10 cellular contexts compared by ENCODE assay signal in genomic region chr2:20421988-20422678, GRCh38. TPM values are rescaled to one million over a fixed set of nuclear protein-coding genes. Genes with fewer than 3 reads are reported as not detected.
DNase-seq lines count a peak whose midpoint lies in the region; ATAC-seq and TF ChIP-seq lines count a peak whose summit lies in the region.
"Had no signal": no experiment of that assay in that cellular context is flagged by ENCODE, and none has a peak within 500 bp of the region (broad histone marks: within the 10 kb centered on the region; RNA-seq: fewer than 3 reads in every experiment).

No MANE protein-coding gene starts in this region.

- H3K9me3 Mint-ChIP-seq in progenitor cell of endocrine pancreas (ENCODE audit: low read depth): no peaks in the 10 kb centered on the region
- no peaks in the 10 kb centered on the region for H3K9me3 Mint-ChIP-seq in effector memory CD8-positive, alpha-beta T cell
- H3K9me3 Mint-ChIP-seq: T-helper 2 cell treated with Interferon-gamma antibody and Interleukin-4, amounts not matched to agents 5 μg/mL and 100 μg/mL, for 36 hours had no signal

- no peak for TF ChIP-seq RAD21 in SK-N-SH (IDR thresholded peaks at IDR 0.05; ENCODE audit: low read length)

- no peaks in the 10 kb centered on the region for H4K20me1 ChIP-seq in SK-N-SH (ENCODE audit: insufficient read depth)

- intact Hi-C loops in head of caudate nucleus (cut with DNase I): no loop called here

- WGBS in SK-N-SH (ENCODE audit: low lambda C conversion rate): 61% methylated on average over 6 of the region's 11 CpGs

- TF ChIP-seq CTCF in SK-N-SH (IDR thresholded peaks at IDR 0.05): no peak
- no peak for TF ChIP-seq CTCF in progenitor cell of endocrine pancreas (IDR thresholded peaks at IDR 0.05; ENCODE audit: unreplicated experiment)

- CTCF ChIA-PET in SK-N-SH (lab: Yijun Ruan, JAX): interaction anchor here (0.7 to 18.3 kb wide), 18 partner anchors 11 to 410 kb away, joined by 3 to 243 read pairs (median 4); partner anchors contain the start of genes HS1BP3 and MATN3

- no peaks in the 10 kb centered on the region for H3K9me2 ChIP-seq in SK-N-SH

- no peak overlapping the region for H3K4me3 Mint-ChIP-seq in progenitor cell of endocrine pancreas (ENCODE audit: low read depth)
- H3K4me3 Mint-ChIP-seq in effector memory CD8-positive, alpha-beta T cell: no peak overlapping the region
- H3K4me3 Mint-ChIP-seq: T-helper 2 cell treated with Interferon-gamma antibody and Interleukin-4, amounts not matched to agents 5 μg/mL and 100 μg/mL, for 36 hours had no signal

- H3K36me3 Mint-ChIP-seq in progenitor cell of endocrine pancreas (ENCODE audit: insufficient read depth): no peaks in the 10 kb centered on the region
- H3K36me3 Mint-ChIP-seq in effector memory CD8-positive, alpha-beta T cell (ENCODE audit: insufficient read depth): no peaks in the 10 kb centered on the region

- peaks cover 13% of the 10 kb centered on the region for H3K27me3 Mint-ChIP-seq in progenitor cell of endocrine pancreas
- H3K27me3 Mint-ChIP-seq in effector memory CD8-positive, alpha-beta T cell: peaks cover under 1 to 7% of the 10 kb centered on the region in 2 donors

- peaks cover 2% of the 10 kb centered on the region for H3K4me1 Mint-ChIP-seq in progenitor cell of endocrine pancreas (ENCODE audit: low read depth)
- H3K4me1 Mint-ChIP-seq in effector memory CD8-positive, alpha-beta T cell (ENCODE audit: low read depth in 2 of 2): peaks cover 20 to 22% of the 10 kb centered on the region in 2 donors

- H3K4me1 ChIP-seq in SK-N-SH (ENCODE audit: control insufficient read depth in 1 of 2, insufficient read depth in 2 of 2, low read depth in 1 of 2, low read length in 1 of 2): peaks cover 25 to 32% of the 10 kb centered on the region in 2 experiments

- H3K9ac ChIP-seq in SK-N-SH: no peak overlapping the region

- H3K27me3 ChIP-seq in SK-N-SH (ENCODE audit: insufficient read depth): no peaks in the 10 kb centered on the region

- peak; percentile 57 for DNase-seq in Ammon's horn (ENCODE audit: low spot score)
- DNase-seq in SK-N-SH: no peak
- DNase-seq in head of caudate nucleus: peak in 24 of 42 donors; percentile 21 to 77 (median 53)
- peak; percentile 0 for DNase-seq in progenitor cell of endocrine pancreas (ENCODE audit: low spot score, unreplicated experiment)
- no peak for DNase-seq in NCI-H1417 (lab: John Stamatoyannopoulos, UW)
- DNase-seq in effector memory CD8-positive, alpha-beta T cell: no peak
- DNase-seq in central memory CD4-positive, alpha-beta T cell: no peak
- DNase-seq: small intestine had no signal

- no peak overlapping the region for H3K4me3 ChIP-seq in SK-N-SH (ENCODE audit: low read depth in 2 of 2, low read length in 1 of 2)

- H3K27ac ChIP-seq in SK-N-SH (ENCODE audit: low read depth in 2 of 2, low read length in 1 of 2): no peak overlapping the region

- H3K27ac Mint-ChIP-seq in progenitor cell of endocrine pancreas: no peak overlapping the region
- H3K27ac Mint-ChIP-seq in effector memory CD8-positive, alpha-beta T cell: peak overlapping the region in 1 of 2 donors; percentile 81
- H3K27ac Mint-ChIP-seq: T-helper 2 cell treated with Interferon-gamma antibody and Interleukin-4, amounts not matched to agents 5 μg/mL and 100 μg/mL, for 36 hours had no signal

- no peaks in the 10 kb centered on the region for H3K79me2 ChIP-seq in SK-N-SH (ENCODE audit: insufficient read depth)

- no peaks in the 10 kb centered on the region for H3K9me3 ChIP-seq in SK-N-SH

- no peaks in the 10 kb centered on the region for H3K36me3 ChIP-seq in SK-N-SH (replicated peaks in 1 of 2; ENCODE audit: control insufficient read depth in 1 of 2, insufficient read depth in 2 of 2, low read length in 1 of 2)

- peak overlapping the region; percentile 40; the same call in 1 of the 2 replicates for H3K4me2 ChIP-seq in SK-N-SH

- POLR2A ChIA-PET in SK-N-SH (lab: Yijun Ruan, JAX): interaction anchor here (0.8 to 1.1 kb wide), 3 partner anchors 25 to 79 kb away, joined by 3 to 5 read pairs (median 3); partner anchors contain the start of gene RHOB

- peaks cover 11% of the 10 kb centered on the region for H3F3A ChIP-seq in SK-N-SH (replicated peaks; ENCODE audit: insufficient read depth)

- no peak overlapping the region for H2AFZ ChIP-seq in SK-N-SH (ENCODE audit: low read depth)

- peak in 1 of 2 experiments; percentile 65; a peak in 1 of 4 replicates for TF ChIP-seq EP300 in SK-N-SH (IDR thresholded peaks at IDR 0.05; ENCODE audit: borderline replicate concordance in 1 of 2, low read depth in 1 of 2, low read length in 1 of 2)

- ATAC-seq in GM19351 (IDR thresholded peaks at IDR 0.05; ENCODE audit: unreplicated experiment): no peak
- no peak for ATAC-seq in effector memory CD8-positive, alpha-beta T cell (replicated peaks)

TF ChIP-seq in SK-N-SH, 30 proteins besides CTCF, POLR2A, EP300 and RAD21 (continues in another document):
- TF ChIP-seq RXRA (IDR thresholded peaks at IDR 0.05; ENCODE audit: borderline replicate concordance, low read depth) (peak; percentile 62; the same call in 1 of the 2 replicates), FOSL2 (IDR thresholded peaks at IDR 0.05; ENCODE audit: borderline replicate concordance, low read depth) (peak; percentile 48; the same call in 1 of the 2 replicates), ELF1 (IDR thresholded peaks at IDR 0.05) (no peak), TAF1 (IDR thresholded peaks at IDR 0.05; ENCODE audit: borderline replicate concordance, low read depth, low read length) (no peak), CHD2 (IDR thresholded peaks at IDR 0.05; ENCODE audit: low read length, partially characterized antibody) (no peak), NRF1 (IDR thresholded peaks at IDR 0.05; ENCODE audit: low read depth, low read length) (no peak), MEF2A (IDR thresholded peaks at IDR 0.05; ENCODE audit: borderline replicate concordance, low read depth) (no peak), MXI1 (IDR thresholded peaks at IDR 0.05; ENCODE audit: low read depth, low read length) (no peak), TEAD4 (IDR thresholded peaks at IDR 0.05; ENCODE audit: borderline replicate concordance, insufficient read depth) (0 out of 2 replicates have a peak, but pooled peaks have one; percentile 47), GATA2 (CRISPR knock-in tag; IDR thresholded peaks at IDR 0.05) (no peak), EZH2phosphoT487 (IDR thresholded peaks at IDR 0.05; ENCODE audit: borderline replicate concordance, low read depth) (no peak), SMC3 (IDR thresholded peaks at IDR 0.05; ENCODE audit: low read depth, low read length) (no peak), RFX5 (IDR thresholded peaks at IDR 0.05; ENCODE audit: low read length) (no peak), SIN3A (IDR thresholded peaks at IDR 0.05; ENCODE audit: borderline replicate concordance, low read depth, low read length) (no peak), YY1 (IDR thresholded peaks at IDR 0.05; ENCODE audit: low read depth) (0 out of 2 replicates have a peak, but pooled peaks have one; percentile 28), NFIC (IDR thresholded peaks at IDR 0.05; ENCODE audit: borderline replicate concordance) (peak; percentile 99), TCF12 (IDR thresholded peaks at IDR 0.05) (peak; percentile 91), FOXJ3 (CRISPR knock-in tag; IDR thresholded peaks at IDR 0.05) (no peak), POLR2AphosphoS5 (IDR thresholded peaks at IDR 0.05; ENCODE audit: low read depth, low read length) (peak; percentile 41; the same call in 1 of the 2 replicates)
- TF ChIP-seq, protein P1, sequence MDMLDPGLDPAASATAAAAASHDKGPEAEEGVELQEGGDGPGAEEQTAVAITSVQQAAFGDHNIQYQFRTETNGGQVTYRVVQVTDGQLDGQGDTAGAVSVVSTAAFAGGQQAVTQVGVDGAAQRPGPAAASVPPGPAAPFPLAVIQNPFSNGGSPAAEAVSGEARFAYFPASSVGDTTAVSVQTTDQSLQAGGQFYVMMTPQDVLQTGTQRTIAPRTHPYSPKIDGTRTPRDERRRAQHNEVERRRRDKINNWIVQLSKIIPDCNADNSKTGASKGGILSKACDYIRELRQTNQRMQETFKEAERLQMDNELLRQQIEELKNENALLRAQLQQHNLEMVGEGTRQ (IDR thresholded peaks at IDR 0.05; ENCODE audit: borderline replicate concordance, low read depth, low read length): no peak
- TF ChIP-seq, protein P2, sequence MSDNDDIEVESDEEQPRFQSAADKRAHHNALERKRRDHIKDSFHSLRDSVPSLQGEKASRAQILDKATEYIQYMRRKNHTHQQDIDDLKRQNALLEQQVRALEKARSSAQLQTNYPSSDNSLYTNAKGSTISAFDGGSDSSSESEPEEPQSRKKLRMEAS (IDR thresholded peaks at IDR 0.05; ENCODE audit: low read depth): peak; percentile 69
- TF ChIP-seq, protein P3, sequence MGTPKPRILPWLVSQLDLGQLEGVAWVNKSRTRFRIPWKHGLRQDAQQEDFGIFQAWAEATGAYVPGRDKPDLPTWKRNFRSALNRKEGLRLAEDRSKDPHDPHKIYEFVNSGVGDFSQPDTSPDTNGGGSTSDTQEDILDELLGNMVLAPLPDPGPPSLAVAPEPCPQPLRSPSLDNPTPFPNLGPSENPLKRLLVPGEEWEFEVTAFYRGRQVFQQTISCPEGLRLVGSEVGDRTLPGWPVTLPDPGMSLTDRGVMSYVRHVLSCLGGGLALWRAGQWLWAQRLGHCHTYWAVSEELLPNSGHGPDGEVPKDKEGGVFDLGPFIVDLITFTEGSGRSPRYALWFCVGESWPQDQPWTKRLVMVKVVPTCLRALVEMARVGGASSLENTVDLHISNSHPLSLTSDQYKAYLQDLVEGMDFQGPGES (IDR thresholded peaks at IDR 0.05; ENCODE audit: low read depth, low read length): no peak

RNA-seq across cellular contexts. Expression of gene RHOB, which starts 24.7 kb away (rescaled TPM):
- polyA plus RNA-seq in SK-N-SH (2012; rRNA removed): 43.5 and 50.3 TPM in 2 replicates
- polyA plus RNA-seq in SK-N-SH (2012; cell fraction: cytosol; rRNA removed): 34.4 and 40.5 TPM in 2 replicates
- 63.2 and 74.9 TPM in 2 replicates for polyA plus RNA-seq in SK-N-SH (2012; cell fraction: nucleus; rRNA removed)
- 140 and 148 TPM in 2 replicates for total RNA-seq in progenitor cell of endocrine pancreas

Comparison
In these comparisons a context has a peak if more than half of its experiments do, and no peak if none do; other contexts are left out.
1. DNase-seq: peak in Ammon's horn (single experiment), head of caudate nucleus (24 of 42) and progenitor cell of endocrine pancreas (single experiment); none in SK-N-SH (single experiment), NCI-H1417 (0 of 3), effector memory CD8-positive, alpha-beta T cell (0 of 3) and central memory CD4-positive, alpha-beta T cell (single experiment).